14 cellular contexts compared by ENCODE assay signal in the genomic region with DNA sequence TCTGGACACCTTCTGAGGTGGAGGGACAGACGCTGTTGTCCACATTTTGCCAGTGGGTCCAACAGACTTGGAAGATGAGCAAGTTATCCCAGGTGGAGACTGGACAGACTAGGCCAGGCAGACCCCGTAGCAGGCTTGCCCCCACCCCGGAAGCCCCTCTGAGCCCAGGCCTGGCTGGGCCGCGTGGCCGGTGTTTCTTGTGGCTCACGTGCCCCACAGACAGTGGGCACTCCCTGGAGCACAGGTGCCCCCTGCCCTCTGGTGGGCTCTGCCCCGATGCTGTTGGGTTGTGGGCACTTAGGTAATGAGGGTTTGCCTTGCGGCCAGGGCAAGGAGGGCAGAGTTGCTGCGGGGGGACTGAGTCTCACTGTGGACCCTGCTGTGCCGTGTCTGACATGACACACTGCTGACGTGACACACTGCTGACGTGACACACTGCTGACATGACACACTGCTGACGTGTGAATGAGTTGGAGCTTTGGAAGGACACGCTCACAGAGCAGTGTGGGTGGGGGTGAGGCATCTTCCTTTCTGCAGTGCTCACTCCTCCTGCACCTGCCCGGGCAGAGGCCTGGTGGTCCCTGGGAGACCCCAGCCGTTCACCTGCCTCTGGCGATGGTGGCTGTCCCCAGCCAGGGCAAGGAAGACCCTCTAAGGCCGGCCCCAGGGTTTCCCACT. TPM values are rescaled to one million over a fixed set of nuclear protein-coding genes. Genes with fewer than 3 reads are reported as not detected.
A peak's percentile ranks its signal among the peaks of the same experiment; 100 is the strongest.
DNase-seq lines count a peak whose midpoint lies in the region; ATAC-seq, FAIRE-seq and TF ChIP-seq lines count a peak whose summit lies in the region.
"Had no signal": no experiment of that assay in that cellular context is flagged by ENCODE, and none has a peak within 500 bp of the region (broad histone marks: within the 10 kb centered on the region; RNA-seq: fewer than 3 reads in every experiment).

No MANE protein-coding gene starts in this region.

- H3K9me3 Mint-ChIP-seq in activated T-cell treated with anti-CD3 and anti-CD28 coated beads, Interleukin-2, amount 50 U/mL, for 72 hours, result no peaks in the 10 kb centered on the region
- H3K9me3 Mint-ChIP-seq: activated naive CD4-positive, alpha-beta T cell treated with anti-CD3 and anti-CD28 coated beads, Interleukin-2, amount 50 U/mL, for 72 hours had no signal

- H3K4me3 ChIP-seq in AG04450 (ENCODE audit: low read depth, low read length), result no peak overlapping the region
- H3K4me3 ChIP-seq in BLaER1 treated with 17β-estradiol and CSF1 and Interleukin-3, amounts not matched to agents 10 nM and 100 nM, result no peak overlapping the region; a peak in 1 of 20 replicates
- no peak overlapping the region for H3K4me3 ChIP-seq in colonic mucosa
- H3K4me3 ChIP-seq in body of pancreas, result no peak overlapping the region
- H3K4me3 ChIP-seq: prostate gland, SK-N-MC, thoracic aorta had no signal

- peaks cover 93 to 100% (median 98%) of the 10 kb centered on the region in 11 experiments for H4K20me1 ChIP-seq in BLaER1 treated with 17β-estradiol and CSF1 and Interleukin-3, amounts not matched to agents 10 nM and 100 nM

- no peaks in the 10 kb centered on the region; the same call in 1 of the 2 replicates for H3K9me3 ChIP-seq in AG04450 (ENCODE audit: control insufficient read depth, insufficient read depth, low read length)
- H3K9me3 ChIP-seq in BLaER1 treated with 17β-estradiol and CSF1 and Interleukin-3, amounts not matched to agents 10 nM and 100 nM (replicated peaks in 1 of 11), result peaks cover 0 to 16% (median 11%) of the 10 kb centered on the region in 11 experiments; a peak in 16 of 22 replicates
- H3K9me3 ChIP-seq in colonic mucosa, result no peaks in the 10 kb centered on the region
- H3K9me3 ChIP-seq in body of pancreas, result no peaks in the 10 kb centered on the region
- H3K9me3 ChIP-seq: prostate gland, thoracic aorta had no signal

- H3K27ac ChIP-seq in AG04450 (ENCODE audit: low read depth, low read length) (no peak overlapping the region), colonic mucosa (no peak overlapping the region), body of pancreas (no peak overlapping the region)
- peak overlapping the region in 9 of 11 experiments; percentile 25 to 55 (median 39); a peak in 13 of 22 replicates for H3K27ac ChIP-seq in BLaER1 treated with 17β-estradiol and CSF1 and Interleukin-3, amounts not matched to agents 10 nM and 100 nM
- H3K27ac ChIP-seq: prostate gland, SK-N-MC had no signal

- H3K9ac ChIP-seq in BLaER1 treated with 17β-estradiol and CSF1 and Interleukin-3, amounts not matched to agents 10 nM and 100 nM, result peak overlapping the region; percentile 19 to 55 (median 43); a peak in 18 of 22 replicates
- no peak overlapping the region for H3K9ac ChIP-seq in colonic mucosa (ENCODE audit: low read depth in 2 of 2, low read length in 2 of 2)

- peaks cover 2 to 17% of the 10 kb centered on the region in 2 donors for H3K36me3 Mint-ChIP-seq in activated T-cell treated with anti-CD3 and anti-CD28 coated beads, Interleukin-2, amount 50 U/mL, for 72 hours (ENCODE audit: insufficient read depth in 2 of 2)

- CTCF ChIA-PET in AG04450 (lab: Charles Lee), result no interaction called here

- no peak for TF ChIP-seq POLR2A in body of pancreas (IDR thresholded peaks at IDR 0.05)

- no peak for TF ChIP-seq CTCF in AG04450 (IDR thresholded peaks at IDR 0.05; ENCODE audit: low read depth, low read length)
- no peak for TF ChIP-seq CTCF in colonic mucosa (IDR thresholded peaks at IDR 0.05)
- TF ChIP-seq CTCF in body of pancreas (IDR thresholded peaks at IDR 0.05), result no peak

- H3K27me3 ChIP-seq in AG04450 (ENCODE audit: control insufficient read depth, insufficient read depth, low read length), result no peaks in the 10 kb centered on the region
- H3K27me3 ChIP-seq in BLaER1 treated with 17β-estradiol and CSF1 and Interleukin-3, amounts not matched to agents 10 nM and 100 nM, result no peaks in the 10 kb centered on the region
- no peaks in the 10 kb centered on the region for H3K27me3 ChIP-seq in colonic mucosa
- no peaks in the 10 kb centered on the region for H3K27me3 ChIP-seq in body of pancreas

- peak; percentile 15 for DNase-seq in AG04450 (ENCODE audit: low read depth, low spot score)
- peak in 1 of 2 donors; percentile 22 for DNase-seq in activated T-cell treated with anti-CD3 and anti-CD28 coated beads, Interleukin-2, amount 50 U/mL, for 72 hours
- peak; percentile 38 for DNase-seq in hepatic stellate cell (ENCODE audit: low spot score)
- no peak for DNase-seq in colonic mucosa
- DNase-seq in RCC 7860 (ENCODE audit: low spot score), result no peak
- DNase-seq in body of pancreas, result no peak
- no peak for DNase-seq in posterior vena cava (ENCODE audit: low spot score)
- DNase-seq: activated CD4-positive, CD25-positive, alpha-beta regulatory T cell treated with anti-CD3 and anti-CD28 coated beads, Interleukin-2, amount 50 U/mL, for 72 hours had no signal

- H3K4me3 Mint-ChIP-seq in activated T-cell treated with anti-CD3 and anti-CD28 coated beads, Interleukin-2, amount 50 U/mL, for 72 hours, result no peak overlapping the region

- peak; percentile 58 to 88 for ATAC-seq in activated T-cell treated with anti-CD3 and anti-CD28 coated beads, Interleukin-2, amount 50 U/mL, for 72 hours (replicated peaks in 1 of 2)
- ATAC-seq in body of pancreas, result no peak

- H3K27ac Mint-ChIP-seq in activated T-cell treated with anti-CD3 and anti-CD28 coated beads, Interleukin-2, amount 50 U/mL, for 72 hours, result no peak overlapping the region
- H3K27ac Mint-ChIP-seq: activated naive CD4-positive, alpha-beta T cell treated with anti-CD3 and anti-CD28 coated beads, Interleukin-2, amount 50 U/mL, for 72 hours had no signal

- WGBS in body of pancreas, 2 donors, result 89 to 90% methylated on average over 11 to 17 of the region's 19 CpGs

- POLR2A ChIA-PET in AG04450 (lab: Yijun Ruan, JAX), result no interaction called here

- intact Hi-C loops in colonic mucosa (cut with DNase I) (no loop called here), body of pancreas (cut with DNase I) (no loop called here), posterior vena cava (cut with DNase I) (no loop called here)

- H3K4me1 Mint-ChIP-seq in activated T-cell treated with anti-CD3 and anti-CD28 coated beads, Interleukin-2, amount 50 U/mL, for 72 hours (ENCODE audit: low read depth), result peaks cover 12% of the 10 kb centered on the region

- no peak for FAIRE-seq in RCC 7860 (lab: Jason Lieb, UNC)
- FAIRE-seq: colon had no signal

- H3K4me2 ChIP-seq in BLaER1 treated with 17β-estradiol and CSF1 and Interleukin-3, amounts not matched to agents 10 nM and 100 nM, result peak overlapping the region; percentile 48 to 91 (median 79)

- peaks cover 87 to 92% (median 91%) of the 10 kb centered on the region in 11 experiments for H3K36me3 ChIP-seq in BLaER1 treated with 17β-estradiol and CSF1 and Interleukin-3, amounts not matched to agents 10 nM and 100 nM
- H3K36me3 ChIP-seq in colonic mucosa (peaks cover 8% of the 10 kb centered on the region), body of pancreas (replicated peaks in 1 of 2; ENCODE audit: insufficient read depth in 1 of 2, low read depth in 2 of 2) (peaks cover 0 to 23% of the 10 kb centered on the region in 2 donors)

- no peaks in the 10 kb centered on the region for H3K27me3 Mint-ChIP-seq in activated T-cell treated with anti-CD3 and anti-CD28 coated beads, Interleukin-2, amount 50 U/mL, for 72 hours (ENCODE audit: low read depth)

- H3K4me1 ChIP-seq in BLaER1 treated with 17β-estradiol and CSF1 and Interleukin-3, amounts not matched to agents 10 nM and 100 nM, result peaks cover 28 to 49% (median 41%) of the 10 kb centered on the region in 10 experiments
- H3K4me1 ChIP-seq in colonic mucosa, result no peaks in the 10 kb centered on the region
- H3K4me1 ChIP-seq in body of pancreas, result peaks cover 10% of the 10 kb centered on the region

RNA-seq across cellular contexts. Expression of a gene that starts 25.1 kb away (rescaled TPM):
- polyA plus RNA-seq in AG04450 (2011; rRNA removed), result 3.2 and 4.3 TPM in 2 replicates
- polyA minus RNA-seq in AG04450 (2011; rRNA and poly(A)+ RNA removed), result 12.7 and 16.7 TPM in 2 replicates
- 10 to 100 TPM; 50.4 to 55.4 TPM for total RNA-seq in activated T-cell treated with anti-CD3 and anti-CD28 coated beads, Interleukin-2, amount 50 U/mL, for 72 hours
- total RNA-seq in colonic mucosa (10 to 100 TPM; 31.5 to 52.0 TPM), body of pancreas (10 to 100 TPM; 10.1 to 44.5 TPM), posterior vena cava (10 to 100 TPM; 14.7 to 23.3 TPM)

RNA-seq across cellular contexts. Expression of a gene that starts 37.5 kb away (rescaled TPM):
- polyA plus RNA-seq in AG04450 (2011; rRNA removed), result 68.2 and 94.4 TPM in 2 replicates
- 134 and 184 TPM in 2 replicates for polyA minus RNA-seq in AG04450 (2011; rRNA and poly(A)+ RNA removed)
- 100 to 1,000 TPM; 111 to 114 TPM for total RNA-seq in activated T-cell treated with anti-CD3 and anti-CD28 coated beads, Interleukin-2, amount 50 U/mL, for 72 hours
- total RNA-seq in colonic mucosa (100 to 1,000 TPM; 105 to 137 TPM), body of pancreas (100 to 1,000 TPM in 1 of 2 donors, 10 to 100 TPM in 1; 77.0 to 124 TPM), posterior vena cava (10 to 100 TPM; 73.9 to 93.3 TPM)

RNA-seq across cellular contexts. Expression of a gene that starts 47.3 kb away (rescaled TPM):
- 38.7 and 39.3 TPM in 2 replicates for polyA plus RNA-seq in AG04450 (2011; rRNA removed)
- 21.1 and 30.5 TPM in 2 replicates for polyA minus RNA-seq in AG04450 (2011; rRNA and poly(A)+ RNA removed)
- total RNA-seq in activated T-cell treated with anti-CD3 and anti-CD28 coated beads, Interleukin-2, amount 50 U/mL, for 72 hours, result 10 to 100 TPM; 67.4 to 92.7 TPM
- total RNA-seq in colonic mucosa (100 to 1,000 TPM; 176 to 238 TPM), body of pancreas (10 to 100 TPM; 47.5 to 89.0 TPM), posterior vena cava (10 to 100 TPM; 24.3 to 27.6 TPM)

RNA-seq across cellular contexts. Expression of a gene that starts 47.8 kb away (rescaled TPM):
- polyA plus RNA-seq in AG04450 (2011; rRNA removed), result 7.0 and 9.5 TPM in 2 replicates
- polyA minus RNA-seq in AG04450 (2011; rRNA and poly(A)+ RNA removed), result 11.7 and 14.1 TPM in 2 replicates
- 100 to 1,000 TPM; 146 to 147 TPM for total RNA-seq in activated T-cell treated with anti-CD3 and anti-CD28 coated beads, Interleukin-2, amount 50 U/mL, for 72 hours
- total RNA-seq in colonic mucosa (10 to 100 TPM; 60.9 to 99.8 TPM), body of pancreas (10 to 100 TPM; 15.5 to 30.1 TPM), posterior vena cava (10 to 100 TPM; 35.0 to 36.6 TPM)

Comparison
In these comparisons a context has a peak if more than half of its experiments do, and no peak if none do; other contexts are left out.
1. DNase-seq: peak in AG04450 (single experiment) and hepatic stellate cell (single experiment); none in colonic mucosa (single experiment), RCC 7860 (single experiment), body of pancreas (0 of 4) and posterior vena cava (single experiment).
2. H3K27ac ChIP-seq: peak in BLaER1 treated with 17β-estradiol and CSF1 and Interleukin-3, amounts not matched to agents 10 nM and 100 nM (9 of 11); none in AG04450 (single experiment), colonic mucosa (single experiment) and body of pancreas (0 of 4).
3. H3K9ac ChIP-seq: peak in BLaER1 treated with 17β-estradiol and CSF1 and Interleukin-3, amounts not matched to agents 10 nM and 100 nM (11 of 11); none in colonic mucosa (0 of 2).